In the genomic region with DNA sequence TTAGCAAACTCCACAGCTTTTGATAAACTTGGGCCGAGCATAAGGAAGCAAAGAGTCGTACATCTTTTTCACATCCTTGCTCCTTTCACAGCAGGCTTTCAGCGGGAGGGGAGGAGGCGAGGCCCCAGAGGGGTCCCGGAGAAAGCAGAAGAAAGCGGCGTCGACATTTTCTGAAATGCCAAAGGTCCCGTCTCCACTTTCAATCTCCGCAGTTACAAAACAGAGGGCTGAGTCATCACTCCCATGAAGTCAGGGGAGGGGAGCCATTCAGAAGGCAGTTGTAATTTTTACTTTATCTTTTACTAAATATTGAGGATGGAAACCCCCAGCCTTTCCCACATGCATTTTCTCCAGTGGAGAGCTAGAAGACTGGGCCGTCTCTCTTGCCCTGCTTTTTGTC, we compare ENCODE assay signal across 12 cellular contexts.
DNase-seq lines count a peak whose midpoint lies in the region; ATAC-seq and TF ChIP-seq lines count a peak whose summit lies in the region.
"Had no signal": no experiment of that assay in that cellular context is flagged by ENCODE, and none has a peak within 500 bp of the region (broad histone marks: within the 10 kb centered on the region; RNA-seq: fewer than 3 reads in every experiment).

No MANE protein-coding gene starts in this region.

- peak overlapping the region; percentile 81 for H3K27ac ChIP-seq in SK-N-MC
- H3K27ac ChIP-seq in rectal smooth muscle tissue (ENCODE audit: low read depth, low read length) = peak overlapping the region; percentile 57

- peak overlapping the region; percentile 0; the same call in 1 of the 2 replicates for H3K4me3 ChIP-seq in AG10803 (ENCODE audit: low read length)
- H3K4me3 ChIP-seq in SK-N-MC = peak overlapping the region; percentile 47
- H3K4me3 ChIP-seq in rectal smooth muscle tissue (ENCODE audit: low read length) = no peak overlapping the region
- H3K4me3 ChIP-seq: pancreas had no signal

- intact Hi-C loops in Right ventricle myocardium superior (cut with DNase I) = no loop called here

- no peaks in the 10 kb centered on the region; the same call in 1 of the 2 replicates for H3K9me3 ChIP-seq in SK-N-MC (ENCODE audit: low read depth, low read length)
- H3K9me3 ChIP-seq: pancreas had no signal

- H3K36me3 ChIP-seq in SK-N-MC (ENCODE audit: insufficient read depth, low read length) (no peaks in the 10 kb centered on the region), rectal smooth muscle tissue (ENCODE audit: control insufficient read depth, insufficient read depth, low read length) (no peaks in the 10 kb centered on the region)
- H3K36me3 ChIP-seq: pancreas had no signal

- DNase-seq in AG10803 (ENCODE audit: low read depth) = peak; percentile 56
- no peak for DNase-seq in SK-N-MC (ENCODE audit: low read depth, low spot score)
- DNase-seq in Right ventricle myocardium superior = no peak
- DNase-seq in KG1 (lab: John Stamatoyannopoulos, UW) = no peak
- no peak for DNase-seq in activated CD8-positive, alpha-beta memory T cell treated with anti-CD3 and anti-CD28 coated beads for 24 hours
- DNase-seq: activated CD4-positive, alpha-beta T cell treated with anti-CD3 and anti-CD28 coated beads for 48 hours; COR-L47; pancreas; stimulated activated naive CD4-positive, alpha-beta T cell treated with Interleukin-2 at 50 U/mL for 16 hours had no signal

- ATAC-seq in Right ventricle myocardium superior (ENCODE audit: poor library complexity) = peak; percentile 77
- no peak for ATAC-seq in HG02798 (IDR thresholded peaks at IDR 0.05; ENCODE audit: poor library complexity, unreplicated experiment)
- no peak for ATAC-seq in GM18519 (IDR thresholded peaks at IDR 0.05; ENCODE audit: low FRiP score, unreplicated experiment)

- TF ChIP-seq CTCF in AG10803 (conservative IDR thresholded peaks at IDR 0.05; ENCODE audit: low read length) = no peak

- H3K4me1 ChIP-seq in rectal smooth muscle tissue (ENCODE audit: control insufficient read depth, insufficient read depth, low read length) = peaks cover 8% of the 10 kb centered on the region
- H3K4me1 ChIP-seq: pancreas had no signal

- H3K9ac ChIP-seq in SK-N-MC (ENCODE audit: insufficient read length) (peak overlapping the region; percentile 66), rectal smooth muscle tissue (ENCODE audit: low read length) (no peak overlapping the region)

- no peaks in the 10 kb centered on the region for H3K27me3 ChIP-seq in rectal smooth muscle tissue (ENCODE audit: control insufficient read depth, insufficient read depth, low read length)
- H3K27me3 ChIP-seq: pancreas had no signal
